In genomic region chr4:129342820-129343219, GRCh38 we compare ENCODE assay signal across 9 cellular contexts.
DNase-seq lines count a peak whose midpoint lies in the region; ATAC-seq, FAIRE-seq and TF ChIP-seq lines count a peak whose summit lies in the region.
"Had no signal": no experiment of that assay in that cellular context is flagged by ENCODE, and none has a peak within 500 bp of the region (broad histone marks: within the 10 kb centered on the region; RNA-seq: fewer than 3 reads in every experiment).

No MANE protein-coding gene starts in this region.

- H3K27me3 Mint-ChIP-seq in CD14-positive monocyte (ENCODE audit: low read depth in 3 of 3) = no peaks in the 10 kb centered on the region

- H3K4me3 ChIP-seq in mucosa of rectum (ENCODE audit: low read length in 2 of 2) = peak overlapping the region; percentile 53 to 67
- H3K4me3 ChIP-seq in kidney (ENCODE audit: low read length in 2 of 2) = no peak overlapping the region

- H3K36me3 ChIP-seq in mucosa of rectum (ENCODE audit: control insufficient read depth in 2 of 2, insufficient read depth in 2 of 2, low read length in 2 of 2) = no peaks in the 10 kb centered on the region
- no peaks in the 10 kb centered on the region for H3K36me3 ChIP-seq in kidney (ENCODE audit: control insufficient read depth in 1 of 2, insufficient read depth in 2 of 2, low read length in 2 of 2)

- H3K9ac ChIP-seq in mucosa of rectum (ENCODE audit: low read depth in 1 of 2, low read length in 2 of 2) (peak overlapping the region; percentile 13 to 42), kidney (ENCODE audit: low read length in 2 of 2) (no peak overlapping the region)
- H3K9ac ChIP-seq: parathyroid adenoma had no signal

- FAIRE-seq in kidney (lab: Jason Lieb, UNC) = no peak

- peaks cover 2 to 3% of the 10 kb centered on the region in 2 donors for H3K36me3 Mint-ChIP-seq in CD14-positive monocyte

- ATAC-seq in GM19452 (IDR thresholded peaks at IDR 0.05; ENCODE audit: unreplicated experiment) = no peak

- H3K4me1 ChIP-seq in mucosa of rectum (ENCODE audit: control insufficient read depth in 2 of 2, insufficient read depth in 2 of 2, low read length in 2 of 2) = peaks cover 2 to 3% of the 10 kb centered on the region in 2 donors
- H3K4me1 ChIP-seq in kidney (ENCODE audit: control insufficient read depth in 1 of 2, insufficient read depth in 1 of 2, low read depth in 1 of 2, low read length in 2 of 2) = no peaks in the 10 kb centered on the region
- H3K4me1 ChIP-seq: parathyroid adenoma had no signal

- H3K27ac ChIP-seq in mucosa of rectum (ENCODE audit: low read depth in 2 of 2, low read length in 2 of 2) (peak overlapping the region; percentile 38 to 67), kidney (ENCODE audit: low read depth in 2 of 2, low read length in 2 of 2) (no peak overlapping the region)
- H3K27ac ChIP-seq: parathyroid adenoma had no signal

- TF ChIP-seq CTCF in CD14-positive monocyte (IDR thresholded peaks at IDR 0.05) (no peak), kidney (IDR thresholded peaks at IDR 0.05; ENCODE audit: borderline replicate concordance, extremely low read depth, insufficient read depth) (no peak)

- no peaks in the 10 kb centered on the region for H3K27me3 ChIP-seq in mucosa of rectum (ENCODE audit: control insufficient read depth in 2 of 2, insufficient read depth in 2 of 2, low read length in 2 of 2)

- H3K4me1 Mint-ChIP-seq in CD14-positive monocyte = peaks cover 59% of the 10 kb centered on the region

- intact Hi-C loops in CD14-positive monocyte (cut with micrococcal nuclease) (loop anchor here (5.0 kb wide), 1 partner anchor 299 kb away; no protein-coding TSS in a partner anchor), kidney (cut with DNase I) (no loop called here)

- H3K27ac Mint-ChIP-seq in CD14-positive monocyte = peak overlapping the region; percentile 84 to 92 (median 88)

- H3K9me3 ChIP-seq in mucosa of rectum (ENCODE audit: control insufficient read depth in 2 of 2, low read length in 2 of 2) (no peaks in the 10 kb centered on the region), kidney (ENCODE audit: control insufficient read depth in 1 of 2, low read length in 2 of 2) (no peaks in the 10 kb centered on the region)

- DNase-seq in CD14-positive monocyte (ENCODE audit: low spot score) (no peak), MV-4-11 (lab: John Stamatoyannopoulos, UW) (peak; percentile 96), dedifferentiated amniotic fluid mesenchymal stem cell (ENCODE audit: extremely low spot score) (peak; percentile 97), NK-92 (lab: John Stamatoyannopoulos, UW; ENCODE audit: unreplicated experiment) (no peak), kidney (no peak)
- no peak for DNase-seq in stimulated activated CD4-positive, alpha-beta T cell treated with anti-CD3 and anti-CD28 coated beads, Interleukin-2, amount 100 ng/mL, for 48 hours

- H3K9me3 Mint-ChIP-seq in CD14-positive monocyte = peaks cover 0 to 8% (median 0%) of the 10 kb centered on the region in 7 donors

- peak overlapping the region; percentile 32 to 56 for H3K4me3 Mint-ChIP-seq in CD14-positive monocyte

Comparison
In these comparisons a context has a peak if more than half of its experiments do, and no peak if none do; other contexts are left out.
1. DNase-seq: peak in MV-4-11 (single experiment) and dedifferentiated amniotic fluid mesenchymal stem cell (single experiment); none in CD14-positive monocyte (single experiment), NK-92 (single experiment), kidney (single experiment) and stimulated activated CD4-positive, alpha-beta T cell treated with anti-CD3 and anti-CD28 coated beads, Interleukin-2, amount 100 ng/mL, for 48 hours (0 of 2).
2. H3K27ac ChIP-seq: peak in mucosa of rectum (2 of 2); none in kidney (0 of 2).
3. H3K4me3 ChIP-seq: peak in mucosa of rectum (2 of 2); none in kidney (0 of 2).
4. H3K9ac ChIP-seq: peak in mucosa of rectum (2 of 2); none in kidney (0 of 2).